In genomic region chr2:54722641-54723299, GRCh38 we compare ENCODE assay signal across 7 cellular contexts. TPM values are rescaled to one million over a fixed set of nuclear protein-coding genes. Genes with fewer than 3 reads are reported as not detected.
A peak's percentile ranks its signal among the peaks of the same experiment; 100 is the strongest.
DNase-seq lines count a peak whose midpoint lies in the region; ATAC-seq and TF ChIP-seq lines count a peak whose summit lies in the region.

No MANE protein-coding gene starts in this region.

- H3K9me3 ChIP-seq in mesenchymal stem cell (ENCODE audit: control insufficient read depth, low read length): no peaks in the 10 kb centered on the region

- no peaks in the 10 kb centered on the region for H4K20me1 ChIP-seq in KMS-11 (ENCODE audit: insufficient read depth)

- H3K18ac ChIP-seq in mesenchymal stem cell (ENCODE audit: low read depth in 1 of 2, low read length in 2 of 2): peak overlapping the region; percentile 21 to 24

- H3K79me1 ChIP-seq in mesenchymal stem cell (replicated peaks; ENCODE audit: low read length, poor library complexity, severe bottlenecking): peaks cover 1% of the 10 kb centered on the region

- H3K27ac ChIP-seq in KMS-11 (peak overlapping the region; percentile 8), mesenchymal stem cell (ENCODE audit: low read length, poor library complexity, severe bottlenecking) (peak overlapping the region; percentile 22)

- H3K36me3 Mint-ChIP-seq in MCF 10A (ENCODE audit: insufficient read depth, unreplicated experiment): no peaks in the 10 kb centered on the region

- BruUV-seq in MCF 10A (replicated peaks; lab: Mats Ljungman, UMichigan): TSS peak; percentile 82

- no peak overlapping the region for H3K4ac ChIP-seq in mesenchymal stem cell (ENCODE audit: low read depth in 1 of 2, low read length in 2 of 2)

- CTCF ChIA-PET in MCF 10A (lab: Yijun Ruan, JAX): interaction anchor here (0.5 to 3.0 kb wide), 13 partner anchors 8 to 616 kb away, joined by 3 to 17 read pairs (median 3); no protein-coding TSS in a partner anchor

- H3K79me2 ChIP-seq in KMS-11 (ENCODE audit: insufficient read depth, low read depth): no peaks in the 10 kb centered on the region

- H3K23ac ChIP-seq in mesenchymal stem cell (ENCODE audit: low read length in 2 of 2): no peak overlapping the region

- H3K27me3 Mint-ChIP-seq in MCF 10A (ENCODE audit: insufficient read depth, unreplicated experiment): no peaks in the 10 kb centered on the region

- POLR2A ChIA-PET in MCF 10A (lab: Yijun Ruan, JAX): interaction anchor here (0.5 to 2.3 kb wide), 30 partner anchors 8 to 1361 kb away, joined by 3 to 22 read pairs (median 4); partner anchors contain the start of genes ACYP2, CLHC1, RPS27A and RTN4

- TF ChIP-seq CTCF in GM12875 (IDR thresholded peaks at IDR 0.05; ENCODE audit: borderline replicate concordance, insufficient read depth, low read depth, low read length): no peak
- no peak for TF ChIP-seq CTCF in KMS-11 (conservative IDR thresholded peaks at IDR 0.05; ENCODE audit: low read depth, low read length)
- TF ChIP-seq CTCF in MCF 10A (IDR thresholded peaks at IDR 0.05; ENCODE audit: unreplicated experiment): no peak

- DNase-seq in MCF 10A (ENCODE audit: unreplicated experiment) (peak; percentile 68), mesenchymal stem cell (peak; percentile 85), mesenteric fat pad (ENCODE audit: low spot score) (no peak)

- no peak overlapping the region for H4K8ac ChIP-seq in mesenchymal stem cell (ENCODE audit: low read length)

- H3K4me3 ChIP-seq in GM12875 (ENCODE audit: low read depth, low read length): peak overlapping the region; percentile 44
- H3K4me3 ChIP-seq in KMS-11 (IDR thresholded peaks at IDR 0.05; ENCODE audit: insufficient read depth, low read depth, low read length): no peak overlapping the region
- H3K4me3 ChIP-seq in mesenchymal stem cell (ENCODE audit: insufficient read depth in 1 of 2, low read depth in 1 of 2, low read length in 2 of 2): peak overlapping the region; percentile 71 to 94

- H3K4me2 ChIP-seq in KMS-11 (peak overlapping the region; percentile 93), mesenchymal stem cell (ENCODE audit: low read length, poor library complexity, severe bottlenecking) (peak overlapping the region; percentile 80)

- no peak overlapping the region for H4K91ac ChIP-seq in mesenchymal stem cell (ENCODE audit: low read length)

- H3K27me3 ChIP-seq in KMS-11 (ENCODE audit: insufficient read depth, low read depth) (peaks cover 3% of the 10 kb centered on the region; the same call in 1 of the 2 replicates), mesenchymal stem cell (ENCODE audit: control insufficient read depth in 1 of 2, insufficient read depth in 1 of 2, low read length in 2 of 2) (peaks cover 5 to 12% of the 10 kb centered on the region in 2 experiments)

- H2AFZ ChIP-seq in KMS-11 (ENCODE audit: low read depth): peak overlapping the region; percentile 96
- H2AFZ ChIP-seq in mesenchymal stem cell (ENCODE audit: low read depth, low read length): peak overlapping the region; percentile 20

- peak overlapping the region; percentile 77 for H3K27ac Mint-ChIP-seq in MCF 10A (ENCODE audit: low read depth, unreplicated experiment)

- peaks cover 22% of the 10 kb centered on the region for H3K4me1 ChIP-seq in KMS-11 (ENCODE audit: low read depth, poor library complexity, severe bottlenecking)
- H3K4me1 ChIP-seq in mesenchymal stem cell (ENCODE audit: control insufficient read depth, insufficient read depth, low read depth, low read length): peaks cover 7% of the 10 kb centered on the region

- H3K14ac ChIP-seq in mesenchymal stem cell (ENCODE audit: low read length in 2 of 2): no peak overlapping the region

- no peaks in the 10 kb centered on the region for H3K9me3 Mint-ChIP-seq in MCF 10A (ENCODE audit: unreplicated experiment)

- WGBS in mesenchymal stem cell: 6% methylated on average over 17 of the region's 20 CpGs

- peaks cover 19% of the 10 kb centered on the region for H3K4me1 Mint-ChIP-seq in MCF 10A (ENCODE audit: insufficient read depth, unreplicated experiment)

- no peak overlapping the region for H2BK15ac ChIP-seq in mesenchymal stem cell (ENCODE audit: low read depth, poor library complexity, severe bottlenecking)

- ATAC-seq in HG03175 (IDR thresholded peaks at IDR 0.05; ENCODE audit: unreplicated experiment): no peak
- ATAC-seq in GM21529 (IDR thresholded peaks at IDR 0.05; ENCODE audit: unreplicated experiment): no peak

- H2BK12ac ChIP-seq in mesenchymal stem cell (ENCODE audit: low read length in 2 of 2): peak overlapping the region in 1 of 2 experiments; percentile 67

- intact Hi-C loops in MCF 10A (cut with micrococcal nuclease): loop anchor here (1.0 to 10.0 kb wide), 2 partner anchors 116 to 1318 kb away; no protein-coding TSS in a partner anchor

- no peak overlapping the region for H2BK5ac ChIP-seq in mesenchymal stem cell (ENCODE audit: low read depth, low read length, poor library complexity, severe bottlenecking)

- no peak overlapping the region for H2BK120ac ChIP-seq in mesenchymal stem cell (ENCODE audit: low read depth, low read length)

- peak overlapping the region; percentile 87 for H3K4me3 Mint-ChIP-seq in MCF 10A (ENCODE audit: unreplicated experiment)

- H2AK5ac ChIP-seq in mesenchymal stem cell (ENCODE audit: low read length, severe bottlenecking): no peak overlapping the region

- no peaks in the 10 kb centered on the region for H3K36me3 ChIP-seq in KMS-11 (ENCODE audit: insufficient read depth)
- no peaks in the 10 kb centered on the region for H3K36me3 ChIP-seq in mesenchymal stem cell (ENCODE audit: control insufficient read depth in 1 of 2, insufficient read depth in 2 of 2, low read depth in 1 of 2, low read length in 2 of 2)

- H3K9ac ChIP-seq in KMS-11 (peak overlapping the region; percentile 51), mesenchymal stem cell (ENCODE audit: low read length) (peak overlapping the region; percentile 94)

RNA-seq across cellular contexts. Expression of gene EML6, which starts 0.7 kb away (rescaled TPM):
- 0.77 and 1.7 TPM in 2 replicates for total RNA-seq in MCF 10A (2022)
- 0.36 TPM for polyA plus RNA-seq in mesenchymal stem cell (2013, experiment 1 of 2)
- polyA plus RNA-seq in mesenchymal stem cell (2013, experiment 2 of 2): 0.25 TPM
- total RNA-seq in mesenteric fat pad: 2.4 TPM
